Comparison of ENCODE assay signal across 1 cellular context in the genomic region with DNA sequence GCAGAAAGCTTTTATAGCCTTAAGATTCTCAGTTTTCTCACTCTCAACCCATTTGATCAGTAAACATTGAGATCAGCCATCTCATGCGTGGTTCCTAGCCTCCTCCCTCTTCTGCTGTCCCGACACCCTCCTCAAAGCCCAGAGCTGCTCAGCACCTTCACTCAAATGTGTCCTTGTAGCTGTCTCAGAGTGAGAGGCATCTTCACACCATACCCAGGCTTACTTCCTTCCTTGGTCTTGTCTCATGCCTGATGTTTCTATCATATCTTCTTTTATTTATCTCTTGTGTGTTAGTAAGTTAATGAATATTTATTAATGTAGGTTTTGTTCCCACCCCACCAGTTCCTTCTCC.
TF ChIP-seq lines count a peak whose summit lies in the region.

No MANE protein-coding gene starts in this region.

TF ChIP-seq in GM23338, 12 proteins besides CTCF, POLR2A, EP300 and RAD21 (continued from another document):
- TF ChIP-seq, protein P1, sequence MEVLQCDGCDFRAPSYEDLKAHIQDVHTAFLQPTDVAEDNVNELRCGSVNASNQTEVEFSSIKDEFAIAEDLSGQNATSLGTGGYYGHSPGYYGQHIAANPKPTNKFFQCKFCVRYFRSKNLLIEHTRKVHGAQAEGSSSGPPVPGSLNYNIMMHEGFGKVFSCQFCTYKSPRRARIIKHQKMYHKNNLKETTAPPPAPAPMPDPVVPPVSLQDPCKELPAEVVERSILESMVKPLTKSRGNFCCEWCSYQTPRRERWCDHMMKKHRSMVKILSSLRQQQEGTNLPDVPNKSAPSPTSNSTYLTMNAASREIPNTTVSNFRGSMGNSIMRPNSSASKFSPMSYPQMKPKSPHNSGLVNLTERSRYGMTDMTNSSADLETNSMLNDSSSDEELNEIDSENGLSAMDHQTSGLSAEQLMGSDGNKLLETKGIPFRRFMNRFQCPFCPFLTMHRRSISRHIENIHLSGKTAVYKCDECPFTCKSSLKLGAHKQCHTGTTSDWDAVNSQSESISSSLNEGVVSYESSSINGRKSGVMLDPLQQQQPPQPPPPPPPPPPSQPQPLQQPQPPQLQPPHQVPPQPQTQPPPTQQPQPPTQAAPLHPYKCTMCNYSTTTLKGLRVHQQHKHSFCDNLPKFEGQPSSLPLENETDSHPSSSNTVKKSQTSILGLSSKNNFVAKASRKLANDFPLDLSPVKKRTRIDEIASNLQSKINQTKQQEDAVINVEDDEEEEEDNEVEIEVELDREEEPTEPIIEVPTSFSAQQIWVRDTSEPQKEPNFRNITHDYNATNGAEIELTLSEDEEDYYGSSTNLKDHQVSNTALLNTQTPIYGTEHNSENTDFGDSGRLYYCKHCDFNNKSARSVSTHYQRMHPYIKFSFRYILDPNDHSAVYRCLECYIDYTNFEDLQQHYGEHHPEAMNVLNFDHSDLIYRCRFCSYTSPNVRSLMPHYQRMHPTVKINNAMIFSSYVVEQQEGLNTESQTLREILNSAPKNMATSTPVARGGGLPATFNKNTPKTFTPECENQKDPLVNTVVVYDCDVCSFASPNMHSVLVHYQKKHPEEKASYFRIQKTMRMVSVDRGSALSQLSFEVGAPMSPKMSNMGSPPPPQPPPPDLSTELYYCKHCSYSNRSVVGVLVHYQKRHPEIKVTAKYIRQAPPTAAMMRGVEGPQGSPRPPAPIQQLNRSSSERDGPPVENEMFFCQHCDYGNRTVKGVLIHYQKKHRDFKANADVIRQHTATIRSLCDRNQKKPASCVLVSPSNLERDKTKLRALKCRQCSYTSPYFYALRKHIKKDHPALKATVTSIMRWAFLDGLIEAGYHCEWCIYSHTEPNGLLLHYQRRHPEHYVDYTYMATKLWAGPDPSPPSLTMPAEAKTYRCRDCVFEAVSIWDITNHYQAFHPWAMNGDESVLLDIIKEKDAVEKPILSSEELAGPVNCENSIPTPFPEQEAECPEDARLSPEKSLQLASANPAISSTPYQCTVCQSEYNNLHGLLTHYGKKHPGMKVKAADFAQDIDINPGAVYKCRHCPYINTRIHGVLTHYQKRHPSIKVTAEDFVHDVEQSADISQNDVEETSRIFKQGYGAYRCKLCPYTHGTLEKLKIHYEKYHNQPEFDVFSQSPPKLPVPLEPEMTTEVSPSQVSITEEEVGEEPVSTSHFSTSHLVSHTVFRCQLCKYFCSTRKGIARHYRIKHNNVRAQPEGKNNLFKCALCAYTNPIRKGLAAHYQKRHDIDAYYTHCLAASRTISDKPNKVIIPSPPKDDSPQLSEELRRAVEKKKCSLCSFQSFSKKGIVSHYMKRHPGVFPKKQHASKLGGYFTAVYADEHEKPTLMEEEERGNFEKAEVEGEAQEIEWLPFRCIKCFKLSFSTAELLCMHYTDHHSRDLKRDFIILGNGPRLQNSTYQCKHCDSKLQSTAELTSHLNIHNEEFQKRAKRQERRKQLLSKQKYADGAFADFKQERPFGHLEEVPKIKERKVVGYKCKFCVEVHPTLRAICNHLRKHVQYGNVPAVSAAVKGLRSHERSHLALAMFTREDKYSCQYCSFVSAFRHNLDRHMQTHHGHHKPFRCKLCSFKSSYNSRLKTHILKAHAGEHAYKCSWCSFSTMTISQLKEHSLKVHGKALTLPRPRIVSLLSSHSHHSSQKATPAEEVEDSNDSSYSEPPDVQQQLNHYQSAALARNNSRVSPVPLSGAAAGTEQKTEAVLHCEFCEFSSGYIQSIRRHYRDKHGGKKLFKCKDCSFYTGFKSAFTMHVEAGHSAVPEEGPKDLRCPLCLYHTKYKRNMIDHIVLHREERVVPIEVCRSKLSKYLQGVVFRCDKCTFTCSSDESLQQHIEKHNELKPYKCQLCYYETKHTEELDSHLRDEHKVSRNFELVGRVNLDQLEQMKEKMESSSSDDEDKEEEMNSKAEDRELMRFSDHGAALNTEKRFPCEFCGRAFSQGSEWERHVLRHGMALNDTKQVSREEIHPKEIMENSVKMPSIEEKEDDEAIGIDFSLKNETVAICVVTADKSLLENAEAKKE (CRISPR knock-in tag; IDR thresholded peaks at IDR 0.05), result no peak
- TF ChIP-seq ZNF331 (CRISPR knock-in tag; IDR thresholded peaks at IDR 0.05; ENCODE audit: low read depth), result no peak
- no peak for TF ChIP-seq POLR2AphosphoS5 (IDR thresholded peaks at IDR 0.05; ENCODE audit: low read depth)
- no peak for TF ChIP-seq CREB1 (CRISPR knock-in tag; IDR thresholded peaks at IDR 0.05; ENCODE audit: low read depth)
- TF ChIP-seq NANOG (IDR thresholded peaks at IDR 0.05; ENCODE audit: borderline replicate concordance), result no peak
- no peak for TF ChIP-seq JUNB (IDR thresholded peaks at IDR 0.05; ENCODE audit: unreplicated experiment)
- no peak for TF ChIP-seq ZNF114 (CRISPR knock-in tag; IDR thresholded peaks at IDR 0.05)
- no peak for TF ChIP-seq EZH2phosphoT487 (IDR thresholded peaks at IDR 0.05; ENCODE audit: unreplicated experiment)
- TF ChIP-seq STAT1 (IDR thresholded peaks at IDR 0.05; ENCODE audit: unreplicated experiment), result no peak
- TF ChIP-seq, protein P2, sequence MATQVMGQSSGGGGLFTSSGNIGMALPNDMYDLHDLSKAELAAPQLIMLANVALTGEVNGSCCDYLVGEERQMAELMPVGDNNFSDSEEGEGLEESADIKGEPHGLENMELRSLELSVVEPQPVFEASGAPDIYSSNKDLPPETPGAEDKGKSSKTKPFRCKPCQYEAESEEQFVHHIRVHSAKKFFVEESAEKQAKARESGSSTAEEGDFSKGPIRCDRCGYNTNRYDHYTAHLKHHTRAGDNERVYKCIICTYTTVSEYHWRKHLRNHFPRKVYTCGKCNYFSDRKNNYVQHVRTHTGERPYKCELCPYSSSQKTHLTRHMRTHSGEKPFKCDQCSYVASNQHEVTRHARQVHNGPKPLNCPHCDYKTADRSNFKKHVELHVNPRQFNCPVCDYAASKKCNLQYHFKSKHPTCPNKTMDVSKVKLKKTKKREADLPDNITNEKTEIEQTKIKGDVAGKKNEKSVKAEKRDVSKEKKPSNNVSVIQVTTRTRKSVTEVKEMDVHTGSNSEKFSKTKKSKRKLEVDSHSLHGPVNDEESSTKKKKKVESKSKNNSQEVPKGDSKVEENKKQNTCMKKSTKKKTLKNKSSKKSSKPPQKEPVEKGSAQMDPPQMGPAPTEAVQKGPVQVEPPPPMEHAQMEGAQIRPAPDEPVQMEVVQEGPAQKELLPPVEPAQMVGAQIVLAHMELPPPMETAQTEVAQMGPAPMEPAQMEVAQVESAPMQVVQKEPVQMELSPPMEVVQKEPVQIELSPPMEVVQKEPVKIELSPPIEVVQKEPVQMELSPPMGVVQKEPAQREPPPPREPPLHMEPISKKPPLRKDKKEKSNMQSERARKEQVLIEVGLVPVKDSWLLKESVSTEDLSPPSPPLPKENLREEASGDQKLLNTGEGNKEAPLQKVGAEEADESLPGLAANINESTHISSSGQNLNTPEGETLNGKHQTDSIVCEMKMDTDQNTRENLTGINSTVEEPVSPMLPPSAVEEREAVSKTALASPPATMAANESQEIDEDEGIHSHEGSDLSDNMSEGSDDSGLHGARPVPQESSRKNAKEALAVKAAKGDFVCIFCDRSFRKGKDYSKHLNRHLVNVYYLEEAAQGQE (IDR thresholded peaks at IDR 0.05; ENCODE audit: unreplicated experiment), result no peak
